8 cellular contexts compared by ENCODE assay signal in genomic region chr2:235493402-235493774, GRCh38. TPM values are rescaled to one million over a fixed set of nuclear protein-coding genes. Genes with fewer than 3 reads are reported as not detected.
DNase-seq lines count a peak whose midpoint lies in the region; ATAC-seq and FAIRE-seq lines count a peak whose summit lies in the region.

No MANE protein-coding gene starts in this region.

- peak overlapping the region; percentile 87 for H3K4me3 Mint-ChIP-seq in activated T-helper 1 cell treated with anti-CD3 and anti-CD28 coated beads, Interleukin-12 subunit alpha, Interleukin-12 subunit beta, Interleukin-2, Interleukin-4 antibody, amounts not matched to agents 30 ng/mL and 10 ng/mL and 1 ng/mL, durations not matched to agents 14 hours and 24 hours and 36 hours

- peak; percentile 87 for DNase-seq in DMS53 (lab: John Stamatoyannopoulos, UW)
- DNase-seq in DMS53 treated with DMSO at 0.1 percent for 48 hours (lab: John Stamatoyannopoulos, UW; ENCODE audit: unreplicated experiment), result no peak
- DNase-seq in activated T-helper 1 cell treated with anti-CD3 and anti-CD28 coated beads, Interleukin-12 subunit alpha, Interleukin-12 subunit beta, Interleukin-2, Interleukin-4 antibody, amounts not matched to agents 30 ng/mL and 10 ng/mL and 1 ng/mL, durations not matched to agents 14 hours and 24 hours and 36 hours (ENCODE audit: low spot score), result no peak
- no peak for DNase-seq in right cardiac atrium
- no peak for DNase-seq in skeletal muscle cell (ENCODE audit: low read depth)
- no peak for DNase-seq in SHP77 treated with DMSO at 0.1 percent for 48 hours (lab: John Stamatoyannopoulos, UW)
- no peak for DNase-seq in GM19239 (ENCODE audit: insufficient read length, low spot score)
- DNase-seq in stimulated activated naive CD4-positive, alpha-beta T cell treated with Interleukin-2 at 50 U/mL for 16 hours (lab: John Stamatoyannopoulos, UW), result no peak

- 3% methylated on average over 33 of the region's 33 CpGs for WGBS in right cardiac atrium

- intact Hi-C loops in activated T-helper 1 cell treated with anti-CD3 and anti-CD28 coated beads, Interleukin-12 subunit alpha, Interleukin-12 subunit beta, Interleukin-2, Interleukin-4 antibody, amounts not matched to agents 30 ng/mL and 10 ng/mL and 1 ng/mL, durations not matched to agents 14 hours and 24 hours and 36 hours (cut with micrococcal nuclease), result loop anchor here (10.0 kb wide), 2 partner anchors 181 to 691 kb away; no protein-coding TSS in a partner anchor
- intact Hi-C loops in right cardiac atrium (cut with DNase I), result loop anchor here in 1 of 4 donors (10.0 kb wide), 1 partner anchor 101 kb away; no protein-coding TSS in a partner anchor

- H3K4me3 ChIP-seq in right cardiac atrium (ENCODE audit: low read length) (peak overlapping the region; percentile 96), skeletal muscle cell (ENCODE audit: low read depth, low read length) (peak overlapping the region; percentile 51)

- peaks cover 46% of the 10 kb centered on the region for H3K27me3 Mint-ChIP-seq in activated T-helper 1 cell treated with anti-CD3 and anti-CD28 coated beads, Interleukin-12 subunit alpha, Interleukin-12 subunit beta, Interleukin-2, Interleukin-4 antibody, amounts not matched to agents 30 ng/mL and 10 ng/mL and 1 ng/mL, durations not matched to agents 14 hours and 24 hours and 36 hours (ENCODE audit: insufficient read depth)

- FAIRE-seq in GM19239 (lab: Jason Lieb, UNC), result no peak

- ATAC-seq in right cardiac atrium, result peak; percentile 36 to 49

- no peaks in the 10 kb centered on the region for H3K9me3 ChIP-seq in right cardiac atrium (ENCODE audit: control insufficient read depth, low read length)

- peak overlapping the region; percentile 80 for H3K27ac Mint-ChIP-seq in activated T-helper 1 cell treated with anti-CD3 and anti-CD28 coated beads, Interleukin-12 subunit alpha, Interleukin-12 subunit beta, Interleukin-2, Interleukin-4 antibody, amounts not matched to agents 30 ng/mL and 10 ng/mL and 1 ng/mL, durations not matched to agents 14 hours and 24 hours and 36 hours

- H3K27ac ChIP-seq in right cardiac atrium (ENCODE audit: low read length), result peak overlapping the region; percentile 40

- H3K9me3 Mint-ChIP-seq in activated T-helper 1 cell treated with anti-CD3 and anti-CD28 coated beads, Interleukin-12 subunit alpha, Interleukin-12 subunit beta, Interleukin-2, Interleukin-4 antibody, amounts not matched to agents 30 ng/mL and 10 ng/mL and 1 ng/mL, durations not matched to agents 14 hours and 24 hours and 36 hours, result no peaks in the 10 kb centered on the region

- H3K4me1 ChIP-seq in right cardiac atrium (ENCODE audit: control insufficient read depth, insufficient read depth, low read length), result peaks cover 7% of the 10 kb centered on the region

- peaks cover 1% of the 10 kb centered on the region for H3K36me3 Mint-ChIP-seq in activated T-helper 1 cell treated with anti-CD3 and anti-CD28 coated beads, Interleukin-12 subunit alpha, Interleukin-12 subunit beta, Interleukin-2, Interleukin-4 antibody, amounts not matched to agents 30 ng/mL and 10 ng/mL and 1 ng/mL, durations not matched to agents 14 hours and 24 hours and 36 hours (ENCODE audit: low read depth)

- H3K27me3 ChIP-seq in right cardiac atrium (ENCODE audit: control insufficient read depth, insufficient read depth), result no peaks in the 10 kb centered on the region

- peaks cover 10% of the 10 kb centered on the region for H3K4me1 Mint-ChIP-seq in activated T-helper 1 cell treated with anti-CD3 and anti-CD28 coated beads, Interleukin-12 subunit alpha, Interleukin-12 subunit beta, Interleukin-2, Interleukin-4 antibody, amounts not matched to agents 30 ng/mL and 10 ng/mL and 1 ng/mL, durations not matched to agents 14 hours and 24 hours and 36 hours (ENCODE audit: low read depth)

RNA-seq across cellular contexts. Expression of gene AGAP1, which starts 0.5 kb away (rescaled TPM):
- total RNA-seq in activated T-helper 1 cell treated with anti-CD3 and anti-CD28 coated beads, Interleukin-12 subunit alpha, Interleukin-12 subunit beta, Interleukin-2, Interleukin-4 antibody, amounts not matched to agents 30 ng/mL and 10 ng/mL and 1 ng/mL, durations not matched to agents 14 hours and 24 hours and 36 hours, result 2.0 and 2.9 TPM in 2 replicates
- total RNA-seq in right cardiac atrium, result 10 to 100 TPM; 22.5 to 25.3 (median 23.3) TPM
- 10.5 TPM for polyA plus RNA-seq in right cardiac atrium
